In the genomic region with DNA sequence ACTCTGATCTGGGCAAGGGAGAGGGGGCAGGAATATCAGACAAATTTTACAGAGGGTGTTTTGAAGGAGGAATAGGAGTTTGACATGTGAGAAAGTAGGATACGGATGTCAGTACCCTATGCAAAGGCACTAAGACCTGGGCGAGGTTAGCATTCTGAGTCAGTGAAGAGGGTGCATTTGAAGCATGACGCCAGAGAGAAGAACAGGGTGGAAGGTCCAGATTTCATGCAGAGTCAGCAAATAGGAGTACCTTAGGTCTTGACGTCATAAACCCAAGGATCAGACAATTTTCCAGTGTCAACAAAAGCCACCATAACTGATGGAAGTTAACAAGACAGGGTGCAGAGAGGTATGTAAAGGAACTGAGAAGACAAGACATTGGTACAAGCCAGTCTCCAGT, we compare ENCODE assay signal across 33 cellular contexts.
"Had no signal": no experiment of that assay in that cellular context is flagged by ENCODE, and none has a peak within 500 bp of the region (broad histone marks: within the 10 kb centered on the region; RNA-seq: fewer than 3 reads in every experiment).

No MANE protein-coding gene starts in this region.

- H3K27me3 ChIP-seq: adrenal gland, body of pancreas, brain microvascular endothelial cell, breast epithelium had no signal

- DNase-seq: activated B cell treated with CpG ODN at 0.5 μM for 24 hours; activated CD4-positive, alpha-beta memory T cell treated with anti-CD3 and anti-CD28 coated beads for 36 hours; activated CD4-positive, alpha-beta T cell treated with anti-CD3 and anti-CD28 coated beads for 4 hours; activated CD4-positive, alpha-beta T cell treated with anti-CD3 and anti-CD28 coated beads, Interleukin-2, amount 10 ng/mL, durations not matched to agents 24 days and 14 days; activated CD4-positive, alpha-beta T cell treated with anti-CD3 and anti-CD28 coated beads, Interleukin-2, amount 50 U/mL, for 1 hour; activated CD4-positive, alpha-beta T cell treated with anti-CD3 and anti-CD28 coated beads, Interleukin-2, amount 50 U/mL, for 4 hours; activated CD4-positive, CD25-positive, alpha-beta regulatory T cell treated with anti-CD3 and anti-CD28 coated beads, Interleukin-2, amount 50 U/mL, for 72 hours; activated CD8-positive, alpha-beta memory T cell treated with anti-CD3 and anti-CD28 coated beads, Interleukin-2, amount 50 U/mL, for 4 hours; activated CD8-positive, alpha-beta T cell treated with anti-CD3 and anti-CD28 coated beads for 36 hours; activated effector memory CD4-positive, alpha-beta T cell treated with anti-CD3 and anti-CD28 coated beads, Interleukin-2, amount 50 U/mL, for 16 hours; activated gamma-delta T cell treated with Interleukin-2 at 50 U/mL for 16 hours; activated naive CD4-positive, alpha-beta T cell; activated naive CD4-positive, alpha-beta T cell treated with anti-CD3 and anti-CD28 coated beads for 36 hours; activated naive CD4-positive, alpha-beta T cell treated with anti-CD3 and anti-CD28 coated beads, Interleukin-2, amount 50 U/mL, for 16 hours; activated naive CD8-positive, alpha-beta T cell treated with anti-CD3 and anti-CD28 coated beads for 36 hours; activated T-cell treated with anti-CD3 and anti-CD28 coated beads for 4 hours; activated T-cell treated with anti-CD3 and anti-CD28 coated beads, Interleukin-2, amount 50 U/mL, for 1 hour; activated T-cell treated with anti-CD3 and anti-CD28 coated beads, Interleukin-2, amount 50 U/mL, for 4 hours; activated T-cell treated with anti-CD3 and anti-CD28 coated beads, Interleukin-2, amount 50 U/mL, for 72 hours; adrenal gland; amniotic stem cell; aorta; body of pancreas; brain microvascular endothelial cell; central memory CD4-positive, alpha-beta T cell; T-helper 2 cell; T-helper 9 cell had no signal

- ATAC-seq: activated CD8-positive, alpha-beta T cell treated with anti-CD3 and anti-CD28 coated beads for 36 hours; activated naive CD4-positive, alpha-beta T cell treated with anti-CD3 and anti-CD28 coated beads, Interleukin-2, amount 50 U/mL, for 72 hours; activated T-cell treated with anti-CD3 and anti-CD28 coated beads, Interleukin-2, amount 50 U/mL, for 4 hours; activated T-cell treated with anti-CD3 and anti-CD28 coated beads, Interleukin-2, amount 50 U/mL, for 72 hours; activated T-helper 17 cell treated with anti-CD3 and anti-CD28 coated beads, Interleukin-2, amount 50 U/mL, for 72 hours; body of pancreas had no signal

- H3K4me1 ChIP-seq: adrenal gland, body of pancreas, breast epithelium had no signal

- H3K36me3 ChIP-seq: adrenal gland, brain microvascular endothelial cell, breast epithelium had no signal

- H3K4me3 ChIP-seq: adrenal gland, body of pancreas, breast epithelium had no signal

- H3K9me3 ChIP-seq: adrenal gland, body of pancreas, breast epithelium had no signal

- H3K27ac ChIP-seq: adrenal gland, body of pancreas, brain microvascular endothelial cell, breast epithelium, VCaP had no signal

- FAIRE-seq: astrocyte, TTC549 had no signal
